8 cellular contexts compared by ENCODE assay signal in the genomic region with DNA sequence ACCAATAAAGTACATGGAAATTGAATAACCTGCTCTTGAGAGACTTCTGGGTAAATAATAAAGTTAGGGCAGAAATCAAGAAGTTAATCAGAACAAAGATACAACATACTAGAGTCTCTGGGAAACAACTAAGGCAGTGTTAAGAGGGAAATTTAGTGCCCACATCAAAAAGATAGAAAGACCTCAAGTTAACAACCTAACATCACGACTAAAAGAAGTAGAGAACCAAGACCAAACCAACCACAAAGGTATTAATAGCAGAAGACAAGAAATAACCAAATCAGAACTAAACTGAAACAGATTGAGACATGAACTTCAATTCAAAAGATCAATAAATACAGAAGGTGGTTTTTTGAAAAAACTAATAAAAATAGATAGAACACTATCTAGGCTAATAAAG.
"Had no signal": no experiment of that assay in that cellular context is flagged by ENCODE, and none has a peak within 500 bp of the region (broad histone marks: within the 10 kb centered on the region; RNA-seq: fewer than 3 reads in every experiment).

No MANE protein-coding gene starts in this region.

- H3K27ac ChIP-seq: HL-60, KMS-11 had no signal

- ATAC-seq: HepG2, K562 had no signal

- H3K9ac ChIP-seq: KMS-11 had no signal

- H3K4me3 ChIP-seq: K562 had no signal

- DNase-seq: IMR-90, KBM-7, KG1 had no signal

- FAIRE-seq: HepG2, HTR-8/SVneo, K562 had no signal

- H3K4me2 ChIP-seq: KMS-11 had no signal
